2 cellular contexts compared by ENCODE assay signal in the genomic region with DNA sequence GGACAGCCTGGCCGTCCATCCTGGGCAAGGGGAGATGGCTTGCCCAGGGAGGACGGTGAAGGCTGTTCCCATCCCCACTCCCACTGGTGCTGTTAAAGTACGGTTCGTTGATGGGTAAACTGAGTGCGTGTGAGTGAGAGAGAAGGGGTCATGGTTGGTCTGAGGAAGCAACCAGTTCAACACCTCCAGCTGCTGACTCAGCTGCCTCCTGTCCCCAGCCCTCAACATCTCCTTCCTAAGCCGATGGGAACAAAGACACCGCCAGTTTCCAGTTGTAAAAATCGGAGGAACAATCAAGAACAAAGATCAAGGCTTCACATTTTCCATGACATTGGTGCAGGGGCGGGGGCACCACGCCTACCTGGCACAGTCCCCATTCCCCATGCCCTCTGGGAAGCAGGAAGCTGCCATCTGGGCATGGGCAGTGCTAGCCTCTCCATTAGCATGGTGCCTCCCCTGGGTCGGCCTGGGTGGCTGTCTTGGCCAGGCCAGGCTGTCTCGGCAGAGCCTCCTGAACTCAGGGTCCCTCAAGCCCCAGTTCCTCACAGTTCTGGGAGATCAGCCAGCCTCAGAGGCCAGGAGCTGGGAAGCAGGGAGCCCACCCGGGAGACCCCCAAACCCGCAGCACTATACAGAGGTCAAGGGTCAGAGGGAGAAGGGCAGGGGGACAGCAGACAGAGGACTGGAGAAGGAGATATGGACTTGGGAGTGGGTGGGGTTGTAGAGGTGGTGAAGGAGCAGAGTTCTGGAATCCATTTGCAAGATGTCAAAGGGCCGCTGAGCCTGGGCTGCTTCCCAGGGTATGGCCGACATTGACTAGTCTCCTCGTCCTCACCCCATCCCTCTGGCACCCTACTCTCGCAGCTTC.
A peak's percentile ranks its signal among the peaks of the same experiment; 100 is the strongest.
TF ChIP-seq lines count a peak whose summit lies in the region.

No MANE protein-coding gene starts in this region.

TF ChIP-seq in HepG2, 621 proteins besides CTCF, POLR2A, EP300 and RAD21 (continues in another document):
- TF ChIP-seq HNRNPL (IDR thresholded peaks at IDR 0.05; ENCODE audit: low read depth, low read length), result 0 out of 2 replicates have a peak, but pooled peaks have one; percentile 47
- TF ChIP-seq GLI4 (CRISPR knock-in tag; IDR thresholded peaks at IDR 0.05; ENCODE audit: borderline replicate concordance), result no peak
- TF ChIP-seq MED1 (CRISPR knock-in tag; IDR thresholded peaks at IDR 0.05), result no peak
- no peak for TF ChIP-seq STAG1 (CRISPR knock-in tag; IDR thresholded peaks at IDR 0.05)
- TF ChIP-seq NFE2 (CRISPR knock-in tag; IDR thresholded peaks at IDR 0.05), result no peak
- no peak for TF ChIP-seq ZNF747 (CRISPR knock-in tag; IDR thresholded peaks at IDR 0.05; ENCODE audit: borderline replicate concordance)
- TF ChIP-seq, protein P1, sequence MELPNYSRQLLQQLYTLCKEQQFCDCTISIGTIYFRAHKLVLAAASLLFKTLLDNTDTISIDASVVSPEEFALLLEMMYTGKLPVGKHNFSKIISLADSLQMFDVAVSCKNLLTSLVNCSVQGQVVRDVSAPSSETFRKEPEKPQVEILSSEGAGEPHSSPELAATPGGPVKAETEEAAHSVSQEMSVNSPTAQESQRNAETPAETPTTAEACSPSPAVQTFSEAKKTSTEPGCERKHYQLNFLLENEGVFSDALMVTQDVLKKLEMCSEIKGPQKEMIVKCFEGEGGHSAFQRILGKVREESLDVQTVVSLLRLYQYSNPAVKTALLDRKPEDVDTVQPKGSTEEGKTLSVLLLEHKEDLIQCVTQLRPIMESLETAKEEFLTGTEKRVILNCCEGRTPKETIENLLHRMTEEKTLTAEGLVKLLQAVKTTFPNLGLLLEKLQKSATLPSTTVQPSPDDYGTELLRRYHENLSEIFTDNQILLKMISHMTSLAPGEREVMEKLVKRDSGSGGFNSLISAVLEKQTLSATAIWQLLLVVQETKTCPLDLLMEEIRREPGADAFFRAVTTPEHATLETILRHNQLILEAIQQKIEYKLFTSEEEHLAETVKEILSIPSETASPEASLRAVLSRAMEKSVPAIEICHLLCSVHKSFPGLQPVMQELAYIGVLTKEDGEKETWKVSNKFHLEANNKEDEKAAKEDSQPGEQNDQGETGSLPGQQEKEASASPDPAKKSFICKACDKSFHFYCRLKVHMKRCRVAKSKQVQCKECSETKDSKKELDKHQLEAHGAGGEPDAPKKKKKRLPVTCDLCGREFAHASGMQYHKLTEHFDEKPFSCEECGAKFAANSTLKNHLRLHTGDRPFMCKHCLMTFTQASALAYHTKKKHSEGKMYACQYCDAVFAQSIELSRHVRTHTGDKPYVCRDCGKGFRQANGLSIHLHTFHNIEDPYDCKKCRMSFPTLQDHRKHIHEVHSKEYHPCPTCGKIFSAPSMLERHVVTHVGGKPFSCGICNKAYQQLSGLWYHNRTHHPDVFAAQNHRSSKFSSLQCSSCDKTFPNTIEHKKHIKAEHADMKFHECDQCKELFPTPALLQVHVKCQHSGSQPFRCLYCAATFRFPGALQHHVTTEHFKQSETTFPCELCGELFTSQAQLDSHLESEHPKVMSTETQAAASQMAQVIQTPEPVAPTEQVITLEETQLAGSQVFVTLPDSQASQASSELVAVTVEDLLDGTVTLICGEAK (IDR thresholded peaks at IDR 0.05), result no peak
- TF ChIP-seq, protein P1 (CRISPR knock-in tag; IDR thresholded peaks at IDR 0.05), result no peak
- peak; percentile 62 to 69 for TF ChIP-seq MAFK (conservative IDR thresholded peaks at IDR 0.05 in 1 of 2, IDR thresholded peaks at IDR 0.05 in 1 of 2; ENCODE audit: low read length in 2 of 2)
- no peak for TF ChIP-seq REPIN1 (CRISPR knock-in tag; IDR thresholded peaks at IDR 0.05; ENCODE audit: borderline replicate concordance, low read depth)
- TF ChIP-seq MAFG (CRISPR knock-in tag; IDR thresholded peaks at IDR 0.05), result 0 out of 2 replicates have a peak, but pooled peaks have one; percentile 23
- no peak for TF ChIP-seq ZNF792 (CRISPR knock-in tag; IDR thresholded peaks at IDR 0.05)
- TF ChIP-seq TOE1 (CRISPR knock-in tag; IDR thresholded peaks at IDR 0.05), result no peak
- TF ChIP-seq, protein P2, sequence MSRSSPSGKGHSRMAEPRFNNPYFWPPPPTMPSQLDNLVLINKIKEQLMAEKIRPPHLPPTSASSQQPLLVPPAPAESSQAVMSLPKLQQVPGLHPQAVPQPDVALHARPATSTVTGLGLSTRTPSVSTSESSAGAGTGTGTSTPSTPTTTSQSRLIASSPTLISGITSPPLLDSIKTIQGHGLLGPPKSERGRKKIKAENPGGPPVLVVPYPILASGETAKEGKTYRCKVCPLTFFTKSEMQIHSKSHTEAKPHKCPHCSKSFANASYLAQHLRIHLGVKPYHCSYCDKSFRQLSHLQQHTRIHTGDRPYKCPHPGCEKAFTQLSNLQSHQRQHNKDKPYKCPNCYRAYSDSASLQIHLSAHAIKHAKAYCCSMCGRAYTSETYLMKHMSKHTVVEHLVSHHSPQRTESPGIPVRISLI (CRISPR knock-in tag; IDR thresholded peaks at IDR 0.05; ENCODE audit: borderline replicate concordance), result no peak
- no peak for TF ChIP-seq ZZZ3 (CRISPR knock-in tag; IDR thresholded peaks at IDR 0.05; ENCODE audit: borderline replicate concordance)
- TF ChIP-seq SNAI1 (CRISPR knock-in tag; IDR thresholded peaks at IDR 0.05; ENCODE audit: borderline replicate concordance), result no peak

TF ChIP-seq in K562, 482 proteins besides CTCF, POLR2A, EP300 and RAD21 (continues in another document):
- TF ChIP-seq SMARCB1 (IDR thresholded peaks at IDR 0.05; ENCODE audit: insufficient read length, low read depth) (no peak), ZNF395 (CRISPR knock-in tag; IDR thresholded peaks at IDR 0.05) (no peak), ZBTB1 (CRISPR knock-in tag; IDR thresholded peaks at IDR 0.05; ENCODE audit: borderline replicate concordance, low read depth) (no peak), DMBX1 (CRISPR knock-in tag; IDR thresholded peaks at IDR 0.05; ENCODE audit: borderline replicate concordance) (no peak), NCOA2 (IDR thresholded peaks at IDR 0.05; ENCODE audit: partially characterized antibody in 2 of 2) (no peak), C11orf30 (IDR thresholded peaks at IDR 0.05; ENCODE audit: low read depth) (peak; percentile 52), SMARCA4 (IDR thresholded peaks at IDR 0.05) (no peak), KHSRP (IDR thresholded peaks at IDR 0.05) (no peak), NR2C2 (CRISPR knock-in tag; IDR thresholded peaks at IDR 0.05) (no peak), NR2C2 (tag; IDR thresholded peaks at IDR 0.05) (peak; percentile 38; the same call in 1 of the 2 replicates), ZNF408 (CRISPR knock-in tag; IDR thresholded peaks at IDR 0.05; ENCODE audit: low read depth) (no peak), MAFK (IDR thresholded peaks at IDR 0.05; ENCODE audit: low read length) (peak; percentile 37; the same call in 1 of the 2 replicates), HDAC3 (IDR thresholded peaks at IDR 0.05; ENCODE audit: borderline replicate concordance, partially characterized antibody) (no peak), PATZ1 (CRISPR knock-in tag; IDR thresholded peaks at IDR 0.05; ENCODE audit: borderline replicate concordance) (no peak), ZC3H11A (IDR thresholded peaks at IDR 0.05; ENCODE audit: low read depth, low read length) (no peak), XRCC5 (IDR thresholded peaks at IDR 0.05; ENCODE audit: low read depth, low read length) (no peak), HIVEP1 (CRISPR knock-in tag; IDR thresholded peaks at IDR 0.05) (no peak), CXXC5 (CRISPR knock-in tag; IDR thresholded peaks at IDR 0.05) (no peak), ILF3 (IDR thresholded peaks at IDR 0.05; ENCODE audit: borderline replicate concordance) (no peak), MAFF (IDR thresholded peaks at IDR 0.05; ENCODE audit: low read length) (no peak), MAFG (tag; conservative IDR thresholded peaks at IDR 0.05) (peak; percentile 47; the same call in 1 of the 2 replicates), PYGO2 (tag; IDR thresholded peaks at IDR 0.05) (no peak), WHSC1 (IDR thresholded peaks at IDR 0.05; ENCODE audit: low read length) (no peak), ZNF316 (IDR thresholded peaks at IDR 0.05) (0 out of 2 replicates have a peak, but pooled peaks have one; percentile 43), TCF3 (CRISPR knock-in tag; IDR thresholded peaks at IDR 0.05) (no peak), SMAD1 (IDR thresholded peaks at IDR 0.05; ENCODE audit: low read depth, low read length, partially characterized antibody) (no peak), MIER1 (IDR thresholded peaks at IDR 0.05; ENCODE audit: low read depth) (no peak), TEAD1 (CRISPR knock-in tag; IDR thresholded peaks at IDR 0.05) (no peak), SAFB2 (IDR thresholded peaks at IDR 0.05; ENCODE audit: borderline replicate concordance, low read depth, low read length, severe bottlenecking) (no peak), SRSF3 (IDR thresholded peaks at IDR 0.05; ENCODE audit: insufficient read depth, low read length) (no peak), SIX5 (IDR thresholded peaks at IDR 0.05; ENCODE audit: borderline replicate concordance in 1 of 2, insufficient read depth in 1 of 2, low read depth in 1 of 2, low read length in 2 of 2) (no peak), ZNF717 (CRISPR knock-in tag; IDR thresholded peaks at IDR 0.05) (no peak), ZBTB5 (IDR thresholded peaks at IDR 0.05) (no peak), NR2C1 (IDR thresholded peaks at IDR 0.05) (0 out of 2 replicates have a peak, but pooled peaks have one; percentile 36), NR2C1 (tag; IDR thresholded peaks at IDR 0.05) (peak; percentile 65; the same call in 1 of the 2 replicates), SMARCE1 (IDR thresholded peaks at IDR 0.05) (no peak), PHF20 (IDR thresholded peaks at IDR 0.05; ENCODE audit: partially characterized antibody) (no peak)
- TF ChIP-seq, protein P3, sequence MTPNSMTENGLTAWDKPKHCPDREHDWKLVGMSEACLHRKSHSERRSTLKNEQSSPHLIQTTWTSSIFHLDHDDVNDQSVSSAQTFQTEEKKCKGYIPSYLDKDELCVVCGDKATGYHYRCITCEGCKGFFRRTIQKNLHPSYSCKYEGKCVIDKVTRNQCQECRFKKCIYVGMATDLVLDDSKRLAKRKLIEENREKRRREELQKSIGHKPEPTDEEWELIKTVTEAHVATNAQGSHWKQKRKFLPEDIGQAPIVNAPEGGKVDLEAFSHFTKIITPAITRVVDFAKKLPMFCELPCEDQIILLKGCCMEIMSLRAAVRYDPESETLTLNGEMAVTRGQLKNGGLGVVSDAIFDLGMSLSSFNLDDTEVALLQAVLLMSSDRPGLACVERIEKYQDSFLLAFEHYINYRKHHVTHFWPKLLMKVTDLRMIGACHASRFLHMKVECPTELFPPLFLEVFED (CRISPR knock-in tag; conservative IDR thresholded peaks at IDR 0.05), result no peak
